In genomic region chr3:143348486-143349327, GRCh38 we compare ENCODE assay signal across 9 cellular contexts.
A peak's percentile ranks its signal among the peaks of the same experiment; 100 is the strongest.
DNase-seq lines count a peak whose midpoint lies in the region; ATAC-seq, FAIRE-seq and TF ChIP-seq lines count a peak whose summit lies in the region.
"Had no signal": no experiment of that assay in that cellular context is flagged by ENCODE, and none has a peak within 500 bp of the region (broad histone marks: within the 10 kb centered on the region; RNA-seq: fewer than 3 reads in every experiment).

No MANE protein-coding gene starts in this region.

- no peak for ATAC-seq in GM21619 (IDR thresholded peaks at IDR 0.05; ENCODE audit: unreplicated experiment)

- no peak for TF ChIP-seq RAD21 in SK-N-SH (IDR thresholded peaks at IDR 0.05; ENCODE audit: low read length)

- H3K36me3 ChIP-seq in CD4-positive, alpha-beta memory T cell (ENCODE audit: insufficient read depth, low read length) = no peaks in the 10 kb centered on the region
- H3K36me3 ChIP-seq in SK-N-SH (replicated peaks in 1 of 2; ENCODE audit: control insufficient read depth in 1 of 2, insufficient read depth in 2 of 2, low read length in 1 of 2) = no peaks in the 10 kb centered on the region

- H3K27ac ChIP-seq in CD4-positive, alpha-beta memory T cell (ENCODE audit: low read depth, low read length) = no peak overlapping the region
- no peak overlapping the region for H3K27ac ChIP-seq in SK-N-SH (ENCODE audit: low read depth in 2 of 2, low read length in 1 of 2)

- no peaks in the 10 kb centered on the region for H3K27me3 Mint-ChIP-seq in CD4-positive, alpha-beta memory T cell
- H3K27me3 Mint-ChIP-seq in MCF 10A (ENCODE audit: insufficient read depth, unreplicated experiment) = no peaks in the 10 kb centered on the region

- BruUV-seq in MCF 10A (replicated peaks; lab: Mats Ljungman, UMichigan) = no TSS peak

- H3K4me3 ChIP-seq in CD4-positive, alpha-beta memory T cell (ENCODE audit: low read length in 2 of 2) = no peak overlapping the region
- H3K4me3 ChIP-seq in SK-N-SH (ENCODE audit: low read depth in 2 of 2, low read length in 1 of 2) = no peak overlapping the region

- no peak overlapping the region for H3K9ac ChIP-seq in SK-N-SH

- WGBS in SK-N-SH (ENCODE audit: low lambda C conversion rate) = 36% methylated on average over 5 of the region's 5 CpGs

- CTCF ChIA-PET in CD4-positive, alpha-beta memory T cell (lab: Charles Lee; ENCODE audit: partially characterized antibody) = interaction anchor here (1.4 kb wide), 1 partner anchor 13 kb away, joined by 3 read pairs; no protein-coding TSS in a partner anchor
- CTCF ChIA-PET in SK-N-SH (lab: Yijun Ruan, JAX) (no interaction called here), MCF 10A (lab: Yijun Ruan, JAX) (interaction anchor here (0.5 to 1.3 kb wide), 5 partner anchors 15 to 357 kb away, joined by 3 to 4 read pairs (median 3); no protein-coding TSS in a partner anchor)

- no peak for TF ChIP-seq EP300 in SK-N-SH (IDR thresholded peaks at IDR 0.05; ENCODE audit: borderline replicate concordance in 1 of 2, low read depth in 1 of 2, low read length in 1 of 2)

- no peaks in the 10 kb centered on the region for H3K9me3 Mint-ChIP-seq in CD4-positive, alpha-beta memory T cell
- H3K9me3 Mint-ChIP-seq in MCF 10A (ENCODE audit: unreplicated experiment) = no peaks in the 10 kb centered on the region

- H3K9me3 ChIP-seq in CD4-positive, alpha-beta memory T cell (ENCODE audit: control insufficient read depth in 1 of 2, low read length in 2 of 2) = no peaks in the 10 kb centered on the region
- no peaks in the 10 kb centered on the region for H3K9me3 ChIP-seq in SK-N-SH

- H4K20me1 ChIP-seq in SK-N-SH (ENCODE audit: insufficient read depth) = no peaks in the 10 kb centered on the region

- H3K36me3 Mint-ChIP-seq in CD4-positive, alpha-beta memory T cell = peaks cover 2 to 25% of the 10 kb centered on the region in 2 donors
- no peaks in the 10 kb centered on the region for H3K36me3 Mint-ChIP-seq in MCF 10A (ENCODE audit: insufficient read depth, unreplicated experiment)

- DNase-seq in CD4-positive, alpha-beta memory T cell = peak in 3 of 5 donors; percentile 5 to 12 (median 11)
- no peak for DNase-seq in GM12891 (ENCODE audit: insufficient read length, low spot score)
- DNase-seq in SK-N-SH = no peak
- DNase-seq in iPS-NIHi7 (ENCODE audit: extremely low spot score) = peak; percentile 33
- DNase-seq in NCI-H2171 treated with DMSO at 0.1 percent for 48 hours (lab: John Stamatoyannopoulos, UW) = no peak
- no peak for DNase-seq in MCF 10A (ENCODE audit: unreplicated experiment)
- DNase-seq: foreskin melanocyte, NCI-H1092 treated with DMSO at 0.1 percent for 48 hours had no signal

- POLR2A ChIA-PET in CD4-positive, alpha-beta memory T cell (lab: Charles Lee; ENCODE audit: partially characterized antibody) = interaction anchor here (1.0 kb wide), 1 partner anchor 228 kb away, joined by 3 read pairs; no protein-coding TSS in a partner anchor
- POLR2A ChIA-PET in SK-N-SH (lab: Yijun Ruan, JAX) = no interaction called here
- POLR2A ChIA-PET in MCF 10A (lab: Yijun Ruan, JAX) = interaction anchor here (0.7 to 1.2 kb wide), 3 partner anchors 11 to 591 kb away, joined by 3 read pairs; no protein-coding TSS in a partner anchor

- FAIRE-seq in GM12891 (lab: Jason Lieb, UNC) = peak; percentile 23

- peaks cover 33% of the 10 kb centered on the region for H3K4me1 ChIP-seq in CD4-positive, alpha-beta memory T cell (ENCODE audit: insufficient read depth, low read length)
- no peaks in the 10 kb centered on the region for H3K4me1 ChIP-seq in SK-N-SH (ENCODE audit: control insufficient read depth in 1 of 2, insufficient read depth in 2 of 2, low read depth in 1 of 2, low read length in 1 of 2)

- H3K4me2 ChIP-seq in SK-N-SH = no peak overlapping the region

- H2AFZ ChIP-seq in SK-N-SH (ENCODE audit: low read depth) = no peak overlapping the region

- H3K79me2 ChIP-seq in SK-N-SH (ENCODE audit: insufficient read depth) = no peaks in the 10 kb centered on the region

- intact Hi-C loops in CD4-positive, alpha-beta memory T cell (cut with micrococcal nuclease) = no loop called here
- intact Hi-C loops in MCF 10A (cut with micrococcal nuclease) = no loop called here

- H3K4me1 Mint-ChIP-seq in CD4-positive, alpha-beta memory T cell = peaks cover 28 to 49% (median 47%) of the 10 kb centered on the region in 4 donors
- H3K4me1 Mint-ChIP-seq in MCF 10A (ENCODE audit: insufficient read depth, unreplicated experiment) = no peaks in the 10 kb centered on the region

- no peak for TF ChIP-seq POLR2A in GM12891 (IDR thresholded peaks at IDR 0.05; ENCODE audit: low read depth, low read length)

- peak overlapping the region in 3 of 7 donors; percentile 33 to 76 (median 71) for H3K27ac Mint-ChIP-seq in CD4-positive, alpha-beta memory T cell
- H3K27ac Mint-ChIP-seq in MCF 10A (ENCODE audit: low read depth, unreplicated experiment) = no peak overlapping the region

- no peaks in the 10 kb centered on the region for H3K27me3 ChIP-seq in CD4-positive, alpha-beta memory T cell (ENCODE audit: insufficient read depth, low read length)
- no peaks in the 10 kb centered on the region; the same call in 1 of the 2 replicates for H3K27me3 ChIP-seq in SK-N-SH (ENCODE audit: insufficient read depth)

- TF ChIP-seq CTCF in SK-N-SH (IDR thresholded peaks at IDR 0.05) = peak; percentile 24; the same call in 1 of the 2 replicates
- TF ChIP-seq CTCF in MCF 10A (IDR thresholded peaks at IDR 0.05; ENCODE audit: unreplicated experiment) = no peak

- peak overlapping the region in 7 of 8 donors; percentile 1 to 52 (median 27) for H3K4me3 Mint-ChIP-seq in CD4-positive, alpha-beta memory T cell
- H3K4me3 Mint-ChIP-seq in MCF 10A (ENCODE audit: unreplicated experiment) = no peak overlapping the region

- no peaks in the 10 kb centered on the region for H3K9me2 ChIP-seq in SK-N-SH

- no peaks in the 10 kb centered on the region for H3F3A ChIP-seq in SK-N-SH (replicated peaks; ENCODE audit: insufficient read depth)

TF ChIP-seq in GM12891, 5 proteins besides CTCF, POLR2A, EP300 and RAD21:
- TF ChIP-seq PAX5 (IDR thresholded peaks at IDR 0.05; ENCODE audit: insufficient read depth, low read length, severe bottlenecking) (no peak), SPI1 (IDR thresholded peaks at IDR 0.05; ENCODE audit: low read depth, low read length) (no peak), POLR2AphosphoS5 (IDR thresholded peaks at IDR 0.05; ENCODE audit: low read depth, low read length) (no peak), TAF1 (IDR thresholded peaks at IDR 0.05; ENCODE audit: low read depth, low read length) (no peak), POU2F2 (IDR thresholded peaks at IDR 0.05; ENCODE audit: low read depth, low read length) (no peak)
TF ChIP-seq in GM12891: peak in this region for 0.

TF ChIP-seq in SK-N-SH, 30 proteins besides CTCF, POLR2A, EP300 and RAD21:
- TF ChIP-seq NRF1 (IDR thresholded peaks at IDR 0.05; ENCODE audit: low read depth, low read length) = no peak
- no peak for TF ChIP-seq SMC3 (IDR thresholded peaks at IDR 0.05; ENCODE audit: low read depth, low read length)
- no peak for TF ChIP-seq ELF1 (IDR thresholded peaks at IDR 0.05)
- TF ChIP-seq, protein P1, sequence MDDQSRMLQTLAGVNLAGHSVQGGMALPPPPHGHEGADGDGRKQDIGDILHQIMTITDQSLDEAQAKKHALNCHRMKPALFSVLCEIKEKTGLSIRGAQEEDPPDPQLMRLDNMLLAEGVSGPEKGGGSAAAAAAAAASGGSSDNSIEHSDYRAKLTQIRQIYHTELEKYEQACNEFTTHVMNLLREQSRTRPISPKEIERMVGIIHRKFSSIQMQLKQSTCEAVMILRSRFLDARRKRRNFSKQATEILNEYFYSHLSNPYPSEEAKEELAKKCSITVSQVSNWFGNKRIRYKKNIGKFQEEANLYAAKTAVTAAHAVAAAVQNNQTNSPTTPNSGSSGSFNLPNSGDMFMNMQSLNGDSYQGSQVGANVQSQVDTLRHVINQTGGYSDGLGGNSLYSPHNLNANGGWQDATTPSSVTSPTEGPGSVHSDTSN (IDR thresholded peaks at IDR 0.05) = no peak
- no peak for TF ChIP-seq MXI1 (IDR thresholded peaks at IDR 0.05; ENCODE audit: low read depth, low read length)
TF ChIP-seq in SK-N-SH: peak in this region for 0.

Comparison
In these comparisons a context has a peak if more than half of its experiments do, and no peak if none do; other contexts are left out.
1. DNase-seq: peak in CD4-positive, alpha-beta memory T cell (3 of 5) and iPS-NIHi7 (single experiment); none in GM12891 (single experiment), SK-N-SH (single experiment), NCI-H2171 treated with DMSO at 0.1 percent for 48 hours (single experiment) and MCF 10A (single experiment).